8 cellular contexts compared by ENCODE assay signal in the genomic region with DNA sequence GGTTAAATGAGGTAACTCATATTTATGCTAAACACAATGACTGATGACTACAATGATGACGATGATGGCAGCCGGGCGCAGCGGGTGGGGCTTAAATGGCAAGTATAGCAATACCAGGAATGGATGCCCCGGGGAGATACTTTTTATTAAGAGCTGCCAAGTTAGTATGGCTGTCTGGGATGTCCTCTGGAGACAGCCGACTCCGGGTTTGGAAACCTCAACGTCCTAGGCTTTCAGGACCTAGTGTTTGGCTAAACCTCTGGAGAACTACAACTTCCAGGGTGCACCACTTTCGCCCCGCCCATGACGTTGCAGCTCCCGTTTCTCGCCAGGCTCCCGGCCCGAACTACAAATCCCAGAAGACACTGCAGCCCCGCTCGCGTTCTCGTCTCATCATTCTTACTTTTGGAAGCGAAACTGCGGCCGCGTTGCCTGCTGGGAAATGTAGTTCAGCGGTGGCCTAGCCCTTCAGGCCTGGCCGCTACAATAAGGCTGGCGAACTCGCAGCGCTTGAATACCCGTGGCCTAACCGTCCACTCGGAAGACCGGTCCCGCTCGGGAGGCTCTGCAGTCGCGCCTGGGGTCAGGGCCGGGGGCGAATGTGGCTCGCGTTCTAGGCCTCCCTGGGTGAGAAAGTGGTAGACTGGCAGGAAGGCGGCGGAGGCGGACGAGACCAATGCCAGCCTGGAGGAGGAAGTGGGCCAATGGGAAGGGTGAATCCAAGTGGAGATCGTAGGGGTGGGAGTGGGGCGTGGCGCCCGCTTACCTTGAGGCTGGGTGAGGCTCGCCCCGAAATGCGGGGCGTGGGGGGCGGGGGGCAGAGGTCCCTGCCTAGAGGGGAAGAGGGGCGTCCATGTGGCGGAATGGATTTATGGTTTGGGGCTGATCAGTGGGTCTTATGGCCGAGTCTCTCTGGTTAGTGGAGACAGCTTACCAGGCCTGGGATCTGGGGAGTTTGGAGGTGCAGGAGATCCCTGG. TPM values are rescaled to one million over a fixed set of nuclear protein-coding genes. Genes with fewer than 3 reads are reported as not detected.
A peak's percentile ranks its signal among the peaks of the same experiment; 100 is the strongest.
DNase-seq lines count a peak whose midpoint lies in the region; ATAC-seq and TF ChIP-seq lines count a peak whose summit lies in the region.

Gene SMARCAL1 (plus strand): TSS at position 463 of the 978 bp plus-strand sequence. CDS start 2,221 bp downstream, outside the sequence.

- peaks cover 25% of the 10 kb centered on the region for H3K36me3 ChIP-seq in OCI-LY3 (replicated peaks; ENCODE audit: low read depth, low read length)

- H3K4me1 Mint-ChIP-seq in endothelial cell (ENCODE audit: unreplicated experiment) (peaks cover 18% of the 10 kb centered on the region), mesothelial cell of epicardium (peaks cover 7% of the 10 kb centered on the region)

- peaks cover 12% of the 10 kb centered on the region; the same call in 1 of the 2 replicates for H3K79me2 ChIP-seq in OCI-LY3 (ENCODE audit: low read length)

- peak within 1 kb of the TSS; percentile 86 for H2AFZ ChIP-seq in OCI-LY3 (ENCODE audit: low read depth, low read length)

- peak within 1 kb of the TSS; percentile 96 for H3K9ac ChIP-seq in OCI-LY3 (ENCODE audit: low read length)

- H4K20me1 ChIP-seq in OCI-LY3 (ENCODE audit: insufficient read depth, low read length): no peaks in the 10 kb centered on the region

- H3K4me3 ChIP-seq in OCI-LY3 (ENCODE audit: low read length): peak within 1 kb of the TSS; percentile 98

- no peaks in the 10 kb centered on the region for H3K9me3 ChIP-seq in OCI-LY3 (ENCODE audit: insufficient read depth, low read length)

- no peaks in the 10 kb centered on the region for H3K27me3 ChIP-seq in OCI-LY3 (ENCODE audit: low read depth, low read length)

- peak; percentile 91 for ATAC-seq in GM21515 (IDR thresholded peaks at IDR 0.05; ENCODE audit: unreplicated experiment)

- no peaks in the 10 kb centered on the region for H3K27me3 Mint-ChIP-seq in endothelial cell (ENCODE audit: unreplicated experiment)
- H3K27me3 Mint-ChIP-seq in mesothelial cell of epicardium (ENCODE audit: low read depth): peaks cover 12% of the 10 kb centered on the region

- DNase-seq in D341Med (ENCODE audit: low spot score) (peak; percentile 93), HuH-7 (ENCODE audit: low spot score) (peak; percentile 77), endothelial cell (ENCODE audit: low spot score) (peak; percentile 98), mesothelial cell of epicardium (ENCODE audit: low spot score in 2 of 2, unreplicated experiment in 2 of 2) (peak; percentile 98 to 99)
- DNase-seq in activated CD8-positive, alpha-beta memory T cell treated with anti-CD3 and anti-CD28 coated beads, Interleukin-2, amount 50 U/mL, for 48 hours: peak; percentile 97
- peak; percentile 92 to 96 for DNase-seq in stimulated activated CD8-positive, alpha-beta memory T cell treated with anti-CD3 and anti-CD28 coated beads, Interleukin-15, amount 100 ng/mL, for 48 hours (ENCODE audit: low read depth in 2 of 2)

- H3K27ac Mint-ChIP-seq in endothelial cell (ENCODE audit: unreplicated experiment) (peak within 1 kb of the TSS; percentile 96), mesothelial cell of epicardium (peak within 1 kb of the TSS; percentile 99)

- no peaks in the 10 kb centered on the region for H3K9me3 Mint-ChIP-seq in endothelial cell (ENCODE audit: unreplicated experiment)
- no peaks in the 10 kb centered on the region for H3K9me3 Mint-ChIP-seq in mesothelial cell of epicardium

- peak within 1 kb of the TSS; percentile 95 for H3K4me3 Mint-ChIP-seq in endothelial cell (ENCODE audit: unreplicated experiment)
- H3K4me3 Mint-ChIP-seq in mesothelial cell of epicardium: peak within 1 kb of the TSS; percentile 99

- H3K4me2 ChIP-seq in OCI-LY3 (ENCODE audit: low read length): peak within 1 kb of the TSS; percentile 73

- H3K27ac ChIP-seq in OCI-LY3 (ENCODE audit: low read length): peak within 1 kb of the TSS; percentile 75

- peaks cover 39% of the 10 kb centered on the region for H3K4me1 ChIP-seq in OCI-LY3 (ENCODE audit: low read length)

- peaks cover 2% of the 10 kb centered on the region for H3K36me3 Mint-ChIP-seq in endothelial cell (ENCODE audit: low read depth, unreplicated experiment)
- peaks cover 6% of the 10 kb centered on the region for H3K36me3 Mint-ChIP-seq in mesothelial cell of epicardium

- TF ChIP-seq CTCF in OCI-LY3 (IDR thresholded peaks at IDR 0.05; ENCODE audit: low read depth, low read length) (no peak), endothelial cell (IDR thresholded peaks at IDR 0.05; ENCODE audit: unreplicated experiment) (no peak), mesothelial cell of epicardium (IDR thresholded peaks at IDR 0.05; ENCODE audit: unreplicated experiment) (no peak)

RNA-seq across cellular contexts. Expression of gene SMARCAL1, which starts in this region (rescaled TPM):
- 39.1 TPM for total RNA-seq in endothelial cell (ENCODE audit: unreplicated experiment)
- 30.3 to 33.0 TPM (median 31.4 TPM) in 3 replicates for total RNA-seq in mesothelial cell of epicardium

Comparison
In these comparisons a context has a peak if more than half of its experiments do, and no peak if none do; other contexts are left out.
1. Peak in every context shown above with its lines: DNase-seq, ATAC-seq, H3K4me3 ChIP-seq and H3K27ac ChIP-seq.